Comparison of ENCODE assay signal across 20 cellular contexts in genomic region chr20:59823030-59823423, GRCh38.
DNase-seq lines count a peak whose midpoint lies in the region; ATAC-seq and TF ChIP-seq lines count a peak whose summit lies in the region.
"Had no signal": no experiment of that assay in that cellular context is flagged by ENCODE, and none has a peak within 500 bp of the region (broad histone marks: within the 10 kb centered on the region; RNA-seq: fewer than 3 reads in every experiment).

No MANE protein-coding gene starts in this region.

- no peak for ATAC-seq in heart right ventricle
- ATAC-seq in GM21367 (IDR thresholded peaks at IDR 0.05; ENCODE audit: unreplicated experiment) = no peak
- ATAC-seq in HG02610 (IDR thresholded peaks at IDR 0.05; ENCODE audit: unreplicated experiment) = no peak

- H3K9me3 ChIP-seq in right atrium auricular region = no peaks in the 10 kb centered on the region
- H3K9me3 ChIP-seq in heart right ventricle = no peaks in the 10 kb centered on the region
- no peaks in the 10 kb centered on the region for H3K9me3 ChIP-seq in testis
- H3K9me3 ChIP-seq: BLaER1 had no signal

- H3K27ac ChIP-seq in right atrium auricular region (no peak overlapping the region), heart right ventricle (no peak overlapping the region), coronary artery (no peak overlapping the region), testis (no peak overlapping the region)
- H3K27ac ChIP-seq: BLaER1, HL-60, KMS-11 had no signal

- intact Hi-C loops in heart right ventricle (cut with DNase I) = no loop called here
- intact Hi-C loops in testis (cut with DNase I; ENCODE audit: low total_unique reads) = no loop called here

- H3K27me3 ChIP-seq in right atrium auricular region = no peaks in the 10 kb centered on the region
- peaks cover 0 to 5% (median 0%) of the 10 kb centered on the region in 7 donors for H3K27me3 ChIP-seq in heart right ventricle
- no peaks in the 10 kb centered on the region for H3K27me3 ChIP-seq in testis
- H3K27me3 ChIP-seq: BLaER1 had no signal

- H3K36me3 ChIP-seq in right atrium auricular region (no peaks in the 10 kb centered on the region), heart right ventricle (no peaks in the 10 kb centered on the region), testis (ENCODE audit: low read depth, missing control alignments) (no peaks in the 10 kb centered on the region)

- WGBS in heart right ventricle, 2 donors = 85 to 89% methylated on average over 9 of the region's 9 CpGs
- WGBS in testis, 2 donors = 65 to 82% methylated on average over 9 of the region's 9 CpGs

- TF ChIP-seq CTCF in right atrium auricular region (IDR thresholded peaks at IDR 0.05) = no peak
- no peak for TF ChIP-seq CTCF in heart right ventricle (IDR thresholded peaks at IDR 0.05)
- TF ChIP-seq CTCF in coronary artery (IDR thresholded peaks at IDR 0.05) = no peak
- TF ChIP-seq CTCF in testis (IDR thresholded peaks at IDR 0.05) = no peak

- TF ChIP-seq POLR2A in testis (IDR thresholded peaks at IDR 0.05) = no peak

- peaks cover 0 to 74% of the 10 kb centered on the region in 2 donors for H3K4me1 ChIP-seq in right atrium auricular region
- peaks cover 3 to 20% (median 12%) of the 10 kb centered on the region in 9 donors for H3K4me1 ChIP-seq in heart right ventricle
- H3K4me1 ChIP-seq in testis = no peaks in the 10 kb centered on the region

- H3K4me3 ChIP-seq in right atrium auricular region (no peak overlapping the region), heart right ventricle (no peak overlapping the region), coronary artery (no peak overlapping the region), testis (no peak overlapping the region)
- H3K4me3 ChIP-seq: BLaER1 had no signal

- peak; percentile 26 for DNase-seq in right atrium auricular region (ENCODE audit: low spot score)
- no peak for DNase-seq in heart right ventricle
- peak; percentile 19 for DNase-seq in coronary artery (ENCODE audit: low spot score)
- DNase-seq in mesenteric fat pad (ENCODE audit: low spot score) = peak; percentile 59
- peak; percentile 2 for DNase-seq in testis
- DNase-seq in activated T-cell treated with anti-CD3 and anti-CD28 coated beads, Interleukin-2, amount 50 U/mL, for 1 hour = no peak
- DNase-seq: CD4-positive, alpha-beta memory T cell; GF-D8; HFFc6; MV-4-11; NCI-H1417; NCI-H1930; NCI-H345; NCI-H524 treated with DMSO at 0.1 percent for 48 hours; RPMI8226 had no signal

Comparison
In these comparisons a context has a peak if more than half of its experiments do, and no peak if none do; other contexts are left out.
1. DNase-seq: peak in right atrium auricular region (single experiment), coronary artery (single experiment), mesenteric fat pad (single experiment) and testis (single experiment); none in heart right ventricle (0 of 2) and activated T-cell treated with anti-CD3 and anti-CD28 coated beads, Interleukin-2, amount 50 U/mL, for 1 hour (single experiment).